Comparison of ENCODE assay signal across 21 cellular contexts in genomic region chr1:10637400-10637799, GRCh38.
DNase-seq lines count a peak whose midpoint lies in the region; ATAC-seq and TF ChIP-seq lines count a peak whose summit lies in the region.
"Had no signal": no experiment of that assay in that cellular context is flagged by ENCODE, and none has a peak within 500 bp of the region (broad histone marks: within the 10 kb centered on the region; RNA-seq: fewer than 3 reads in every experiment).

No MANE protein-coding gene starts in this region.

- peaks cover 2% of the 10 kb centered on the region for H3K4me1 Mint-ChIP-seq in T-helper 17 cell
- peaks cover 1% of the 10 kb centered on the region for H3K4me1 Mint-ChIP-seq in activated CD4-positive, alpha-beta T cell treated with anti-CD3 and anti-CD28 coated beads for 36 hours
- H3K4me1 Mint-ChIP-seq: activated B cell treated with CpG ODN at 0.5 μM for 24 hours; activated naive CD8-positive, alpha-beta T cell treated with anti-CD3 and anti-CD28 coated beads, Interleukin-2, amount 10 ng/mL, durations not matched to agents 7 days and 5 days; CD14-positive monocyte had no signal

- ATAC-seq in T-helper 17 cell = no peak
- ATAC-seq in lower lobe of right lung = no peak
- no peak for ATAC-seq in activated CD4-positive, alpha-beta T cell treated with anti-CD3 and anti-CD28 coated beads for 36 hours
- ATAC-seq: activated CD8-positive, alpha-beta T cell treated with anti-CD3 and anti-CD28 coated beads, Interleukin-2, amount 10 ng/mL, durations not matched to agents 7 days and 5 days had no signal

- 69 to 87% methylated on average over 6 to 9 of the region's 9 CpGs for WGBS in testis, 2 donors

- no peaks in the 10 kb centered on the region for H3K9me3 Mint-ChIP-seq in activated CD4-positive, alpha-beta T cell treated with anti-CD3 and anti-CD28 coated beads for 36 hours (ENCODE audit: low read depth)
- H3K9me3 Mint-ChIP-seq: activated B cell treated with CpG ODN at 0.5 μM for 24 hours; activated naive CD8-positive, alpha-beta T cell treated with anti-CD3 and anti-CD28 coated beads, Interleukin-2, amount 10 ng/mL, durations not matched to agents 7 days and 5 days; activated T-cell treated with anti-CD3 and anti-CD28 coated beads, Interleukin-2, amount 50 U/mL, for 72 hours had no signal

- H3K27ac ChIP-seq in lower lobe of right lung (peak overlapping the region; percentile 67), testis (peak overlapping the region; percentile 70 to 84)

- no peak for TF ChIP-seq CTCF in lower lobe of right lung (IDR thresholded peaks at IDR 0.05)
- TF ChIP-seq CTCF in testis (IDR thresholded peaks at IDR 0.05) = no peak

- TF ChIP-seq POLR2A in testis (IDR thresholded peaks at IDR 0.05) = no peak

- no peaks in the 10 kb centered on the region for H3K36me3 Mint-ChIP-seq in T-helper 17 cell (ENCODE audit: low read depth)
- no peaks in the 10 kb centered on the region for H3K36me3 Mint-ChIP-seq in activated CD4-positive, alpha-beta T cell treated with anti-CD3 and anti-CD28 coated beads for 36 hours (ENCODE audit: low read depth)
- H3K36me3 Mint-ChIP-seq: activated naive CD8-positive, alpha-beta T cell treated with anti-CD3 and anti-CD28 coated beads, Interleukin-2, amount 10 ng/mL, durations not matched to agents 7 days and 5 days had no signal

- peaks cover 37% of the 10 kb centered on the region for H3K36me3 ChIP-seq in lower lobe of right lung
- no peaks in the 10 kb centered on the region for H3K36me3 ChIP-seq in testis (ENCODE audit: low read depth, missing control alignments)

- DNase-seq in DMS 273 (lab: John Stamatoyannopoulos, UW; ENCODE audit: unreplicated experiment) (peak; percentile 47), DMS 273 treated with DMSO at 0.1 percent for 48 hours (lab: John Stamatoyannopoulos, UW) (no peak), T-helper 17 cell (no peak), lower lobe of right lung (no peak), testis (no peak), D341Med (ENCODE audit: low spot score) (no peak), cardiac septum (ENCODE audit: low spot score) (no peak)
- DNase-seq in activated CD4-positive, alpha-beta T cell treated with anti-CD3 and anti-CD28 coated beads for 36 hours = no peak
- DNase-seq: 8988T; activated B cell treated with CpG ODN at 0.5 μM for 24 hours; activated CD8-positive, alpha-beta T cell treated with anti-CD3 and anti-CD28 coated beads, Interleukin-2, amount 10 ng/mL, durations not matched to agents 7 days and 5 days; activated naive CD8-positive, alpha-beta T cell treated with anti-CD3 and anti-CD28 coated beads, Interleukin-2, amount 10 ng/mL, durations not matched to agents 7 days and 5 days; activated T-cell treated with anti-CD3 and anti-CD28 coated beads, Interleukin-2, amount 50 U/mL, for 72 hours; effector CD4-positive, alpha-beta T cell; hypothalamus; Kasumi-1; NCI-H1105 treated with DMSO at 0.1 percent for 48 hours; occipital lobe; RPMI8226; stimulated activated CD4-positive, alpha-beta T cell treated with anti-CD3 and anti-CD28 coated beads, Interleukin-4, amount 100 ng/mL, for 1 hour had no signal

- H3K27me3 ChIP-seq in lower lobe of right lung (ENCODE audit: low read depth) (peaks cover 5% of the 10 kb centered on the region), testis (no peaks in the 10 kb centered on the region)

- H3K27ac Mint-ChIP-seq in T-helper 17 cell = no peak overlapping the region
- no peak overlapping the region for H3K27ac Mint-ChIP-seq in activated CD4-positive, alpha-beta T cell treated with anti-CD3 and anti-CD28 coated beads for 36 hours
- H3K27ac Mint-ChIP-seq: activated B cell treated with CpG ODN at 0.5 μM for 24 hours; activated CD8-positive, alpha-beta T cell treated with anti-CD3 and anti-CD28 coated beads, Interleukin-2, amount 10 ng/mL, durations not matched to agents 7 days and 5 days; activated naive CD8-positive, alpha-beta T cell treated with anti-CD3 and anti-CD28 coated beads, Interleukin-2, amount 10 ng/mL, durations not matched to agents 7 days and 5 days; activated T-cell treated with anti-CD3 and anti-CD28 coated beads, Interleukin-2, amount 50 U/mL, for 72 hours; CD14-positive monocyte had no signal

- POLR2A ChIA-PET in activated CD4-positive, alpha-beta T cell treated with anti-CD3 and anti-CD28 coated beads for 36 hours (lab: Charles Lee) = no interaction called here

- CTCF ChIA-PET in activated CD4-positive, alpha-beta T cell treated with anti-CD3 and anti-CD28 coated beads for 36 hours (lab: Charles Lee) = no interaction called here

- H3K9me3 ChIP-seq in T-helper 17 cell (ENCODE audit: control insufficient read depth, low read length, poor library complexity, severe bottlenecking) (no peaks in the 10 kb centered on the region), lower lobe of right lung (no peaks in the 10 kb centered on the region), testis (no peaks in the 10 kb centered on the region)

- H3K4me1 ChIP-seq in lower lobe of right lung (peaks cover 52% of the 10 kb centered on the region), testis (peaks cover 17% of the 10 kb centered on the region)

- no peaks in the 10 kb centered on the region for H3K27me3 Mint-ChIP-seq in T-helper 17 cell
- H3K27me3 Mint-ChIP-seq in activated CD4-positive, alpha-beta T cell treated with anti-CD3 and anti-CD28 coated beads for 36 hours = peaks cover 2% of the 10 kb centered on the region
- H3K27me3 Mint-ChIP-seq: activated B cell treated with CpG ODN at 0.5 μM for 24 hours had no signal

- peak overlapping the region; percentile 31 for H3K4me3 Mint-ChIP-seq in T-helper 17 cell
- no peak overlapping the region for H3K4me3 Mint-ChIP-seq in activated CD4-positive, alpha-beta T cell treated with anti-CD3 and anti-CD28 coated beads for 36 hours
- H3K4me3 Mint-ChIP-seq: activated B cell treated with CpG ODN at 0.5 μM for 24 hours; activated CD8-positive, alpha-beta T cell treated with anti-CD3 and anti-CD28 coated beads, Interleukin-2, amount 10 ng/mL, durations not matched to agents 7 days and 5 days; activated naive CD8-positive, alpha-beta T cell treated with anti-CD3 and anti-CD28 coated beads, Interleukin-2, amount 10 ng/mL, durations not matched to agents 7 days and 5 days had no signal

- intact Hi-C loops in lower lobe of right lung (cut with DNase I) = no loop called here
- intact Hi-C loops in testis (cut with DNase I; ENCODE audit: low total_unique reads) = no loop called here
- intact Hi-C loops in cardiac septum (cut with DNase I) = no loop called here
- intact Hi-C loops in activated CD4-positive, alpha-beta T cell treated with anti-CD3 and anti-CD28 coated beads for 36 hours (cut with DNase I, micrococcal nuclease) = no loop called here

- H3K4me3 ChIP-seq in lower lobe of right lung = no peak overlapping the region
- no peak overlapping the region for H3K4me3 ChIP-seq in testis
